Comparison of ENCODE assay signal across 23 cellular contexts in genomic region chr13:42102961-42103688, GRCh38. TPM values are rescaled to one million over a fixed set of nuclear protein-coding genes. Genes with fewer than 3 reads are reported as not detected.
DNase-seq lines count a peak whose midpoint lies in the region; ATAC-seq and TF ChIP-seq lines count a peak whose summit lies in the region.
"Had no signal": no experiment of that assay in that cellular context is flagged by ENCODE, and none has a peak within 500 bp of the region (broad histone marks: within the 10 kb centered on the region; RNA-seq: fewer than 3 reads in every experiment).

No MANE protein-coding gene starts in this region.

- no peak for TF ChIP-seq CTCF in RWPE1 (conservative IDR thresholded peaks at IDR 0.05; ENCODE audit: low read depth)
- no peak for TF ChIP-seq CTCF in fibroblast of lung (conservative IDR thresholded peaks at IDR 0.05 in 1 of 2, IDR thresholded peaks at IDR 0.05 in 1 of 2; ENCODE audit: low read depth in 1 of 2, low read length in 2 of 2)

- H3K27ac Mint-ChIP-seq in activated naive CD8-positive, alpha-beta T cell treated with anti-CD3 and anti-CD28 coated beads for 36 hours = no peak overlapping the region
- H3K27ac Mint-ChIP-seq: activated CD4-positive, alpha-beta T cell treated with anti-CD3 and anti-CD28 coated beads, Interleukin-2, amount 10 ng/mL, durations not matched to agents 24 days and 14 days had no signal

- no peak for ATAC-seq in right cardiac atrium
- ATAC-seq in Right ventricle myocardium inferior = no peak

- no peaks in the 10 kb centered on the region for H3K9me3 ChIP-seq in fibroblast of lung (ENCODE audit: control insufficient read depth, insufficient read depth, low read depth, low read length)
- no peaks in the 10 kb centered on the region for H3K9me3 ChIP-seq in right cardiac atrium (ENCODE audit: control insufficient read depth, low read length)
- H3K9me3 ChIP-seq: colonic mucosa, HAP-1, Peyer's patch, testis had no signal

- H2AFZ ChIP-seq in fibroblast of lung (ENCODE audit: low read length) = no peak overlapping the region

- H3K9ac ChIP-seq in fibroblast of lung (ENCODE audit: insufficient read depth, low read length) = no peak overlapping the region

- H3K27me3 ChIP-seq in fibroblast of lung (ENCODE audit: control insufficient read depth, insufficient read depth, low read length) (no peaks in the 10 kb centered on the region), right cardiac atrium (ENCODE audit: control insufficient read depth, insufficient read depth) (no peaks in the 10 kb centered on the region)
- H3K27me3 ChIP-seq: colonic mucosa, Peyer's patch, testis had no signal

- intact Hi-C loops in right cardiac atrium (cut with DNase I) (no loop called here), Right ventricle myocardium inferior (cut with DNase I) (loop anchor here (5.0 kb wide), 1 partner anchor 56 kb away; the partner anchor contains the start of gene DGKH)

- POLR2A ChIA-PET in RWPE1 (lab: Yijun Ruan, JAX; ENCODE audit: low non-redundant PET) = no interaction called here

- peaks cover 10% of the 10 kb centered on the region for H3K4me1 Mint-ChIP-seq in activated naive CD8-positive, alpha-beta T cell treated with anti-CD3 and anti-CD28 coated beads for 36 hours

- 79% methylated on average over 4 of the region's 4 CpGs for WGBS in right cardiac atrium

- DNase-seq in A172 (ENCODE audit: low spot score) = peak; percentile 34
- DNase-seq in GM03348 (ENCODE audit: low spot score) = peak; percentile 35
- peak; percentile 19 for DNase-seq in RWPE1 (ENCODE audit: low spot score)
- peak; percentile 11 to 80 for DNase-seq in fibroblast of lung (ENCODE audit: low read depth in 2 of 2)
- DNase-seq in stimulated activated CD4-positive, alpha-beta T cell treated with anti-CD3 and anti-CD28 coated beads, Interleukin-4, amount 100 ng/mL, for 1 hour = no peak
- no peak for DNase-seq in right cardiac atrium
- no peak for DNase-seq in activated naive CD8-positive, alpha-beta T cell treated with anti-CD3 and anti-CD28 coated beads for 36 hours
- DNase-seq in Right ventricle myocardium inferior (ENCODE audit: missing footprints) = no peak
- DNase-seq: activated CD4-positive, alpha-beta T cell treated with anti-CD3 and anti-CD28 coated beads, Interleukin-2, amount 10 ng/mL, durations not matched to agents 24 days and 14 days; activated CD8-positive, alpha-beta memory T cell treated with anti-CD3 and anti-CD28 coated beads, Interleukin-2, amount 50 U/mL, for 48 hours; activated gamma-delta T cell treated with Interleukin-2 at 50 U/mL for 16 hours; CD4-positive, alpha-beta memory T cell; colonic mucosa; EL; KBM-7; NCI-H1048; NCI-H2171; NCI-H82; Peyer's patch; retina; stimulated activated CD4-positive, alpha-beta T cell treated with anti-CD3 and anti-CD28 coated beads, Interleukin-12 subunit alpha, Interleukin-12 subunit beta, amount 100 ng/mL, for 4 hours; testis had no signal

- no peak overlapping the region for H3K4me3 Mint-ChIP-seq in activated naive CD8-positive, alpha-beta T cell treated with anti-CD3 and anti-CD28 coated beads for 36 hours
- H3K4me3 Mint-ChIP-seq: activated CD4-positive, alpha-beta T cell treated with anti-CD3 and anti-CD28 coated beads, Interleukin-2, amount 10 ng/mL, durations not matched to agents 24 days and 14 days; CD4-positive, alpha-beta memory T cell had no signal

- peaks cover 5% of the 10 kb centered on the region for H3K9me3 Mint-ChIP-seq in activated naive CD8-positive, alpha-beta T cell treated with anti-CD3 and anti-CD28 coated beads for 36 hours
- H3K9me3 Mint-ChIP-seq: activated CD4-positive, alpha-beta T cell treated with anti-CD3 and anti-CD28 coated beads, Interleukin-2, amount 10 ng/mL, durations not matched to agents 24 days and 14 days had no signal

- H3K27me3 Mint-ChIP-seq in activated naive CD8-positive, alpha-beta T cell treated with anti-CD3 and anti-CD28 coated beads for 36 hours = no peaks in the 10 kb centered on the region
- H3K27me3 Mint-ChIP-seq: activated CD4-positive, alpha-beta T cell treated with anti-CD3 and anti-CD28 coated beads, Interleukin-2, amount 10 ng/mL, durations not matched to agents 24 days and 14 days; CD4-positive, alpha-beta memory T cell had no signal

- H3K27ac ChIP-seq in RWPE1 (no peak overlapping the region), fibroblast of lung (ENCODE audit: insufficient read depth, low read length) (no peak overlapping the region), right cardiac atrium (ENCODE audit: low read length) (no peak overlapping the region)
- H3K27ac ChIP-seq: colonic mucosa, Peyer's patch, testis had no signal

- H3K4me1 ChIP-seq in fibroblast of lung (ENCODE audit: control insufficient read depth, extremely low read depth, insufficient read depth, low read length) (peaks cover 6% of the 10 kb centered on the region), right cardiac atrium (ENCODE audit: control insufficient read depth, insufficient read depth, low read length) (peaks cover 6% of the 10 kb centered on the region)
- H3K4me1 ChIP-seq: colonic mucosa, HAP-1, Peyer's patch, testis had no signal

- no peaks in the 10 kb centered on the region for H3K36me3 ChIP-seq in fibroblast of lung (ENCODE audit: control insufficient read depth, insufficient read depth, low read length)
- H3K36me3 ChIP-seq: colonic mucosa, HAP-1, Peyer's patch had no signal

- no peaks in the 10 kb centered on the region for H3K79me2 ChIP-seq in fibroblast of lung (ENCODE audit: control insufficient read depth, insufficient read depth, low read length)

- peaks cover 13% of the 10 kb centered on the region for H3K36me3 Mint-ChIP-seq in activated naive CD8-positive, alpha-beta T cell treated with anti-CD3 and anti-CD28 coated beads for 36 hours

- H4K20me1 ChIP-seq in fibroblast of lung (ENCODE audit: control insufficient read depth, extremely low read depth, insufficient read depth, low read length) = no peaks in the 10 kb centered on the region

- H3K4me2 ChIP-seq in fibroblast of lung (ENCODE audit: extremely low read depth, insufficient read depth, low read length) = no peak overlapping the region

- H3K4me3 ChIP-seq in fibroblast of lung (replicated peaks in 1 of 4; ENCODE audit: control extremely low read depth in 1 of 4, insufficient read depth in 1 of 4, low read depth in 3 of 4, low read length in 4 of 4) = no peak overlapping the region
- H3K4me3 ChIP-seq in right cardiac atrium (ENCODE audit: low read length) = no peak overlapping the region
- H3K4me3 ChIP-seq: colonic mucosa, HAP-1, Peyer's patch, testis had no signal

- CTCF ChIA-PET in RWPE1 (lab: Yijun Ruan, JAX) = no interaction called here

RNA-seq across cellular contexts. Expression of gene DGKH, which starts 54.7 kb away (rescaled TPM):
- 3.8 and 5.3 TPM in 2 replicates for total RNA-seq in A172 (2014; rRNA removed; shearing (Covaris generic))
- total RNA-seq in fibroblast of lung (5.6 and 7.9 TPM in 2 replicates), right cardiac atrium (10 to 100 TPM in 1 of 4 donors, 1 to 10 TPM in 3; 3.9 to 12.1 (median 6.5) TPM), Right ventricle myocardium inferior (4.8 TPM)
- polyA plus RNA-seq in fibroblast of lung (4.3 and 6.1 TPM in 2 replicates), right cardiac atrium (2.0 TPM)
- 2.3 and 4.1 TPM in 2 replicates for polyA plus RNA-seq in fibroblast of lung (2012)
- 7.8 and 16.2 TPM in 2 replicates for polyA minus RNA-seq in fibroblast of lung (ENCODE audit: low replicate concordance)
- 10 to 100 TPM; 11.7 to 12.2 TPM for total RNA-seq in activated naive CD8-positive, alpha-beta T cell treated with anti-CD3 and anti-CD28 coated beads for 36 hours

Comparison
In these comparisons a context has a peak if more than half of its experiments do, and no peak if none do; other contexts are left out.
1. DNase-seq: peak in A172 (single experiment), GM03348 (single experiment), RWPE1 (single experiment) and fibroblast of lung (2 of 2); none in stimulated activated CD4-positive, alpha-beta T cell treated with anti-CD3 and anti-CD28 coated beads, Interleukin-4, amount 100 ng/mL, for 1 hour (single experiment), right cardiac atrium (0 of 3), activated naive CD8-positive, alpha-beta T cell treated with anti-CD3 and anti-CD28 coated beads for 36 hours (single experiment) and Right ventricle myocardium inferior (single experiment).